16 cellular contexts compared by ENCODE assay signal in genomic region chr2:56047136-56047535, GRCh38.
A peak's percentile ranks its signal among the peaks of the same experiment; 100 is the strongest.
DNase-seq lines count a peak whose midpoint lies in the region; ATAC-seq lines count a peak whose summit lies in the region.
"Had no signal": no experiment of that assay in that cellular context is flagged by ENCODE, and none has a peak within 500 bp of the region (broad histone marks: within the 10 kb centered on the region; RNA-seq: fewer than 3 reads in every experiment).

No MANE protein-coding gene starts in this region.

- H2AFZ ChIP-seq in neuron (ENCODE audit: low read depth, low read length) = no peak overlapping the region
- H2AFZ ChIP-seq: PC-9 had no signal

- peaks cover 2% of the 10 kb centered on the region for H3K4me1 ChIP-seq in neuron (ENCODE audit: insufficient read depth, low read length)
- H3K4me1 ChIP-seq: BE2C, SJCRH30 had no signal

- H3K9me3 ChIP-seq in neuron (ENCODE audit: low read length) = no peaks in the 10 kb centered on the region
- H3K9me3 ChIP-seq: BE2C, SJCRH30 had no signal

- peak; percentile 33 to 79 (median 50) for DNase-seq in NCI-H1417 (lab: John Stamatoyannopoulos, UW)
- no peak for DNase-seq in NCI-H1417 treated with DMSO at 0.1 percent for 48 hours (lab: John Stamatoyannopoulos, UW)
- peak; percentile 84 to 92 for DNase-seq in NCI-H1930 (lab: John Stamatoyannopoulos, UW)
- DNase-seq in NCI-H345 treated with DMSO at 0.1 percent for 48 hours (lab: John Stamatoyannopoulos, UW; ENCODE audit: unreplicated experiment) = peak; percentile 92
- no peak for DNase-seq in GF-D8 (lab: John Stamatoyannopoulos, UW)
- DNase-seq: BE2C; CD4-positive, alpha-beta T cell; DND-41; H7; NCI-H526 treated with DMSO at 0.1 percent for 48 hours; PC-9; SJCRH30; T-helper 2 cell had no signal

- H3K4me3 ChIP-seq in neuron (ENCODE audit: low read length) = peak overlapping the region; percentile 13
- H3K4me3 ChIP-seq: PC-9, SJCRH30 had no signal

- H3K27me3 ChIP-seq in neuron (ENCODE audit: insufficient read depth, low read length) = no peaks in the 10 kb centered on the region
- H3K27me3 ChIP-seq: BE2C had no signal

- no peaks in the 10 kb centered on the region for H3K36me3 ChIP-seq in neuron (ENCODE audit: insufficient read depth, low read length)
- H3K36me3 ChIP-seq: BE2C, SJCRH30 had no signal

- ATAC-seq in GM19395 (IDR thresholded peaks at IDR 0.05; ENCODE audit: unreplicated experiment) = no peak
- no peak for ATAC-seq in GM21825 (IDR thresholded peaks at IDR 0.05; ENCODE audit: unreplicated experiment)

Comparison
In these comparisons a context has a peak if more than half of its experiments do, and no peak if none do; other contexts are left out.
1. DNase-seq: peak in NCI-H1417 (3 of 3), NCI-H1930 (2 of 2) and NCI-H345 treated with DMSO at 0.1 percent for 48 hours (single experiment); none in NCI-H1417 treated with DMSO at 0.1 percent for 48 hours (single experiment) and GF-D8 (single experiment).